In the genomic region with DNA sequence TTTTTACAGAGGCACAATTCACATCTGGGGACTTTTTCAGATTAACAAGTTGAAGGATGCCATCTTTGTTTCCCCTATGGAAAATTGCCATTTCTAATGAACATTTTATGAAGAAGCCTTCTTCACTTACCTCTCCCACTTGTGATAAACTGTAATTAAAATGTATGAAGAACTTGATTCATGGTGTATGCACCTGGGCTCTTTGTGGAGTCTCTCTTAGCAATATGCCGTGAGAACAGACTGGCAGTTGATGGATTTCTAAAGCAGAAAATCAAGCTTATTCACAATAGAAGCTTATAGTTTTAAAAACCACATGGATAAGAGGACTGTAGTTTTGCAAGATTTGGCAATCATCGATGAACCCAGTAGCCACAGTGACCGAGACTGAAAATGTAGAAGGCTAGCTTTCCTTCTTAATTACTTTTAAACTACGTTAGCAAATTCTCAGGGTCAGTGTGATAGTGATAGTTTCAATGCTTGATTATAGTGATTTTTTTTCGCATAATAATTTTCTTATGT, we compare ENCODE assay signal across 9 cellular contexts.
DNase-seq lines count a peak whose midpoint lies in the region; ATAC-seq and TF ChIP-seq lines count a peak whose summit lies in the region.
"Had no signal": no experiment of that assay in that cellular context is flagged by ENCODE, and none has a peak within 500 bp of the region (broad histone marks: within the 10 kb centered on the region; RNA-seq: fewer than 3 reads in every experiment).

No MANE protein-coding gene starts in this region.

- H3K4me3 ChIP-seq in HUES48 (ENCODE audit: low read depth, low read length) (peak overlapping the region; percentile 20; the same call in 1 of the 2 replicates), ectodermal cell (ENCODE audit: insufficient read depth, low read depth, low read length) (no peak overlapping the region), upper lobe of left lung (no peak overlapping the region)

- H3K27me3 ChIP-seq in HUES48 (ENCODE audit: control insufficient read depth, insufficient read depth, low read length) (no peaks in the 10 kb centered on the region), ectodermal cell (ENCODE audit: control insufficient read depth, insufficient read depth, low read length, poor library complexity, severe bottlenecking) (no peaks in the 10 kb centered on the region), upper lobe of left lung (no peaks in the 10 kb centered on the region)

- CTCF ChIA-PET in activated naive CD4-positive, alpha-beta T cell treated with anti-CD3 and anti-CD28 coated beads, Interleukin-2, amount 10 ng/mL, durations not matched to agents 7 days and 5 days (lab: Charles Lee): interaction anchor here (1.2 kb wide), 1 partner anchor 179 kb away, joined by 3 read pairs; no protein-coding TSS in a partner anchor

- peaks cover 21% of the 10 kb centered on the region for H3K4me1 Mint-ChIP-seq in activated naive CD4-positive, alpha-beta T cell treated with anti-CD3 and anti-CD28 coated beads, Interleukin-2, amount 10 ng/mL, durations not matched to agents 7 days and 5 days

- no peak for TF ChIP-seq EP300 in upper lobe of left lung (IDR thresholded peaks at IDR 0.05)

- H3K36me3 Mint-ChIP-seq in activated naive CD4-positive, alpha-beta T cell treated with anti-CD3 and anti-CD28 coated beads, Interleukin-2, amount 10 ng/mL, durations not matched to agents 7 days and 5 days: no peaks in the 10 kb centered on the region

- DNase-seq in activated naive CD4-positive, alpha-beta T cell treated with anti-CD3 and anti-CD28 coated beads, Interleukin-2, amount 10 ng/mL, durations not matched to agents 7 days and 5 days: no peak
- DNase-seq in activated naive CD4-positive, alpha-beta T cell (lab: John Stamatoyannopoulos, UW): no peak
- no peak for DNase-seq in upper lobe of left lung
- no peak for DNase-seq in HuH-7.5 (ENCODE audit: low spot score)
- no peak for DNase-seq in DMS53 treated with DMSO at 0.1 percent for 48 hours (lab: John Stamatoyannopoulos, UW; ENCODE audit: unreplicated experiment)
- no peak for DNase-seq in DMS 273 (lab: John Stamatoyannopoulos, UW; ENCODE audit: unreplicated experiment)
- DNase-seq: Calu3 had no signal

- H3K9me3 ChIP-seq in HUES48 (ENCODE audit: control insufficient read depth, insufficient read depth, low read length): no peaks in the 10 kb centered on the region
- H3K9me3 ChIP-seq in ectodermal cell (ENCODE audit: control insufficient read depth, low read length): peaks cover 3% of the 10 kb centered on the region
- H3K9me3 ChIP-seq in upper lobe of left lung: peaks cover 0 to 5% (median 4%) of the 10 kb centered on the region in 4 donors

- peak overlapping the region; percentile 13 for H3K27ac Mint-ChIP-seq in activated naive CD4-positive, alpha-beta T cell treated with anti-CD3 and anti-CD28 coated beads, Interleukin-2, amount 10 ng/mL, durations not matched to agents 7 days and 5 days

- TF ChIP-seq CTCF in upper lobe of left lung (IDR thresholded peaks at IDR 0.05): no peak

- H3K4me3 Mint-ChIP-seq in activated naive CD4-positive, alpha-beta T cell treated with anti-CD3 and anti-CD28 coated beads, Interleukin-2, amount 10 ng/mL, durations not matched to agents 7 days and 5 days: no peak overlapping the region

- TF ChIP-seq POLR2A in upper lobe of left lung (IDR thresholded peaks at IDR 0.05): no peak

- no peaks in the 10 kb centered on the region for H3K27me3 Mint-ChIP-seq in activated naive CD4-positive, alpha-beta T cell treated with anti-CD3 and anti-CD28 coated beads, Interleukin-2, amount 10 ng/mL, durations not matched to agents 7 days and 5 days

- peaks cover 2% of the 10 kb centered on the region for H3K9me3 Mint-ChIP-seq in activated naive CD4-positive, alpha-beta T cell treated with anti-CD3 and anti-CD28 coated beads, Interleukin-2, amount 10 ng/mL, durations not matched to agents 7 days and 5 days

- 86 to 90% methylated on average over 5 of the region's 5 CpGs for WGBS in ectodermal cell, 2 experiments
- WGBS in upper lobe of left lung, 2 donors: 64 to 73% methylated on average over 5 of the region's 5 CpGs

- H3K9ac ChIP-seq in HUES48 (ENCODE audit: low read depth, low read length): peak overlapping the region; percentile 60; the same call in 1 of the 2 replicates

- H3K27ac ChIP-seq in HUES48 (ENCODE audit: low read depth, low read length) (peak overlapping the region; percentile 98), ectodermal cell (ENCODE audit: insufficient read depth, low read depth, low read length, poor library complexity, severe bottlenecking) (peak overlapping the region; percentile 65), upper lobe of left lung (peak overlapping the region; percentile 40 to 73 (median 54))

- peaks cover 20% of the 10 kb centered on the region for H3K36me3 ChIP-seq in HUES48 (ENCODE audit: control insufficient read depth, insufficient read depth, low read length)
- peaks cover 9% of the 10 kb centered on the region for H3K36me3 ChIP-seq in ectodermal cell (ENCODE audit: control insufficient read depth, insufficient read depth, low read length)
- no peaks in the 10 kb centered on the region for H3K36me3 ChIP-seq in upper lobe of left lung

- no peak for ATAC-seq in upper lobe of left lung (ENCODE audit: low FRiP score in 2 of 2)

- peaks cover 32% of the 10 kb centered on the region for H3K4me1 ChIP-seq in HUES48 (ENCODE audit: control insufficient read depth, insufficient read depth, low read length)
- peaks cover 13% of the 10 kb centered on the region for H3K4me1 ChIP-seq in ectodermal cell (ENCODE audit: control insufficient read depth, insufficient read depth, low read length)
- H3K4me1 ChIP-seq in upper lobe of left lung: peaks cover 28 to 36% (median 32%) of the 10 kb centered on the region in 4 donors
